In genomic region chr1:77227383-77227782, GRCh38 we compare ENCODE assay signal across 18 cellular contexts. TPM values are rescaled to one million over a fixed set of nuclear protein-coding genes. Genes with fewer than 3 reads are reported as not detected.
"Had no signal": no experiment of that assay in that cellular context is flagged by ENCODE, and none has a peak within 500 bp of the region (broad histone marks: within the 10 kb centered on the region; RNA-seq: fewer than 3 reads in every experiment).

No MANE protein-coding gene starts in this region.

- H3K27me3 Mint-ChIP-seq: activated naive CD4-positive, alpha-beta T cell treated with anti-CD3 and anti-CD28 coated beads, Interleukin-2, amount 50 U/mL, for 24 hours had no signal

- H3K9me3 ChIP-seq: breast epithelium, lower lobe of right lung, prostate gland had no signal

- DNase-seq: activated CD4-positive, alpha-beta T cell treated with anti-CD3 and anti-CD28 coated beads for 1 hour; activated CD4-positive, alpha-beta T cell treated with anti-CD3 and anti-CD28 coated beads, Interleukin-2, amount 50 U/mL, for 4 hours; activated gamma-delta T cell; cortex of kidney; erythroblast; foreskin melanocyte; glutamatergic neuron; lower lobe of right lung; right cardiac atrium; stimulated activated naive CD8-positive, alpha-beta T cell treated with anti-CD3 and anti-CD28 coated beads, Interleukin-15, Interleukin-2, amounts not matched to agents 100 U/mL and 50 U/mL, for 24 hours; substantia nigra; T1000 had no signal

- H3K4me3 Mint-ChIP-seq: activated naive CD4-positive, alpha-beta T cell treated with anti-CD3 and anti-CD28 coated beads, Interleukin-2, amount 50 U/mL, for 24 hours; mesothelial cell of epicardium had no signal

- H3K36me3 ChIP-seq: breast epithelium, lower lobe of right lung, prostate gland had no signal

- H3K27ac Mint-ChIP-seq: activated naive CD4-positive, alpha-beta T cell treated with anti-CD3 and anti-CD28 coated beads, Interleukin-2, amount 50 U/mL, for 24 hours; mesothelial cell of epicardium had no signal

- H3K4me1 ChIP-seq: breast epithelium, lower lobe of right lung, prostate gland, tibial nerve had no signal

- H3K4me3 ChIP-seq: breast epithelium, lower lobe of right lung, prostate gland, tibial nerve had no signal

- ATAC-seq: lower lobe of right lung; right cardiac atrium; stimulated activated naive CD8-positive, alpha-beta T cell treated with anti-CD3 and anti-CD28 coated beads, Interleukin-15, Interleukin-2, amounts not matched to agents 100 U/mL and 50 U/mL, for 24 hours had no signal

- H3K27ac ChIP-seq: breast epithelium, lower lobe of right lung, prostate gland, tibial nerve, VCaP had no signal

- H3K27me3 ChIP-seq: breast epithelium, tibial nerve had no signal

- H3K4me1 Mint-ChIP-seq: mesothelial cell of epicardium had no signal

RNA-seq across cellular contexts. Expression of gene AK5, which starts 54.4 kb away (rescaled TPM):
- total RNA-seq: mesothelial cell of epicardium had no signal
